Comparison of ENCODE assay signal across 8 cellular contexts in genomic region chr19:38402623-38402966, GRCh38. TPM values are rescaled to one million over a fixed set of nuclear protein-coding genes. Genes with fewer than 3 reads are reported as not detected.
DNase-seq lines count a peak whose midpoint lies in the region; ATAC-seq, FAIRE-seq and TF ChIP-seq lines count a peak whose summit lies in the region.

No MANE protein-coding gene starts in this region.

- DNase-seq in DND-41, result no peak
- DNase-seq in choroid plexus epithelial cell (ENCODE audit: low read depth), result no peak
- no peak for DNase-seq in neural progenitor cell (ENCODE audit: low spot score)
- no peak for DNase-seq in GM12892 (ENCODE audit: insufficient read length)
- no peak for DNase-seq in UCSD-AML1 (lab: John Stamatoyannopoulos, UW; ENCODE audit: unreplicated experiment)

- peaks cover 3% of the 10 kb centered on the region for H3K36me3 Mint-ChIP-seq in neural progenitor cell

- H4K20me1 ChIP-seq in DND-41 (ENCODE audit: insufficient read depth, low read length), result no peaks in the 10 kb centered on the region
- H4K20me1 ChIP-seq in neural progenitor cell (ENCODE audit: low read depth), result no peaks in the 10 kb centered on the region

- H3K4me2 ChIP-seq in DND-41 (ENCODE audit: insufficient read depth, low read length) (peak overlapping the region; percentile 84), neural progenitor cell (peak overlapping the region; percentile 63)

- no peak for ATAC-seq in DND-41 (ENCODE audit: insufficient read depth, low read depth)
- ATAC-seq in HG02840 (IDR thresholded peaks at IDR 0.05; ENCODE audit: low FRiP score, unreplicated experiment), result no peak
- ATAC-seq in GM21447 (IDR thresholded peaks at IDR 0.05; ENCODE audit: unreplicated experiment), result no peak

- H2AFZ ChIP-seq in DND-41 (ENCODE audit: low read depth, low read length) (peak overlapping the region; percentile 87), neural progenitor cell (replicated peaks) (peak overlapping the region; percentile 52)

- peak overlapping the region; percentile 21 to 60; a peak in 3 of 4 replicates for H3K4me3 ChIP-seq in DND-41 (ENCODE audit: low read depth in 1 of 2, low read length in 2 of 2)
- H3K4me3 ChIP-seq in HUES48 (ENCODE audit: low read depth, low read length), result peak overlapping the region; percentile 54
- peak overlapping the region; percentile 52 for H3K4me3 ChIP-seq in choroid plexus epithelial cell (ENCODE audit: low read depth, low read length)
- peak overlapping the region; percentile 34 for H3K4me3 ChIP-seq in neural progenitor cell

- H3K9me3 Mint-ChIP-seq in neural progenitor cell, result no peaks in the 10 kb centered on the region

- H3K4me1 ChIP-seq in DND-41 (ENCODE audit: insufficient read depth, low read length) (peaks cover 20% of the 10 kb centered on the region), HUES48 (ENCODE audit: control insufficient read depth, insufficient read depth, low read length) (no peaks in the 10 kb centered on the region), neural progenitor cell (no peaks in the 10 kb centered on the region)

- peaks cover 10% of the 10 kb centered on the region for H3F3A ChIP-seq in neural progenitor cell (ENCODE audit: low read depth)

- H3K27ac ChIP-seq in DND-41 (ENCODE audit: low read length) (peak overlapping the region; percentile 61), HUES48 (ENCODE audit: low read depth, low read length) (no peak overlapping the region), neural progenitor cell (no peak overlapping the region)

- FAIRE-seq in GM12892 (lab: Jason Lieb, UNC), result no peak

- H3K27me3 ChIP-seq in DND-41 (ENCODE audit: insufficient read depth, low read length, poor library complexity), result no peaks in the 10 kb centered on the region
- peaks cover 40% of the 10 kb centered on the region for H3K27me3 ChIP-seq in HUES48 (ENCODE audit: control insufficient read depth, insufficient read depth, low read length)
- H3K27me3 ChIP-seq in neural progenitor cell, result peaks cover 44% of the 10 kb centered on the region

- H3K4me3 Mint-ChIP-seq in neural progenitor cell, result peak overlapping the region; percentile 89

- H3K9ac ChIP-seq in DND-41 (ENCODE audit: low read depth, low read length) (peak overlapping the region; percentile 58), HUES48 (ENCODE audit: low read depth, low read length) (no peak overlapping the region), neural progenitor cell (no peak overlapping the region)

- H3K27ac Mint-ChIP-seq in neural progenitor cell, result no peak overlapping the region

- H3K36me3 ChIP-seq in DND-41 (ENCODE audit: insufficient read depth, low read length) (peaks cover 19% of the 10 kb centered on the region), HUES48 (ENCODE audit: control insufficient read depth, insufficient read depth, low read length) (0 out of 2 replicates have a peak, but pooled peaks cover 7% of the 10 kb centered on the region), neural progenitor cell (no peaks in the 10 kb centered on the region)

- H3K4me1 Mint-ChIP-seq in neural progenitor cell, result peaks cover 3% of the 10 kb centered on the region

- peaks cover 11% of the 10 kb centered on the region for H3K27me3 Mint-ChIP-seq in neural progenitor cell (ENCODE audit: insufficient read depth, low read depth)

- TF ChIP-seq CTCF in DND-41 (IDR thresholded peaks at IDR 0.05; ENCODE audit: borderline replicate concordance, extremely low read depth, low read length, poor library complexity, severe bottlenecking) (no peak), choroid plexus epithelial cell (conservative IDR thresholded peaks at IDR 0.05; ENCODE audit: low read depth, low read length) (no peak), neural progenitor cell (IDR thresholded peaks at IDR 0.05) (no peak)

- H3K9me3 ChIP-seq in DND-41 (ENCODE audit: insufficient read depth, low read length, severe bottlenecking) (no peaks in the 10 kb centered on the region), HUES48 (ENCODE audit: control insufficient read depth, insufficient read depth, low read length) (no peaks in the 10 kb centered on the region), neural progenitor cell (ENCODE audit: low read depth) (no peaks in the 10 kb centered on the region)

- H3K79me2 ChIP-seq in DND-41 (ENCODE audit: insufficient read depth, low read length) (peaks cover 10% of the 10 kb centered on the region; the same call in 1 of the 2 replicates), neural progenitor cell (ENCODE audit: low read depth) (no peaks in the 10 kb centered on the region)

- TF ChIP-seq POLR2A in GM12892 (IDR thresholded peaks at IDR 0.05; ENCODE audit: low read depth, low read length), result no peak

RNA-seq across cellular contexts. Expression of gene FAM98C, which starts 0.3 kb away (rescaled TPM):
- 3.5 and 13.2 TPM in 2 replicates for total RNA-seq in neural progenitor cell (ENCODE audit: low replicate concordance)
- 13.8 TPM for polyA plus RNA-seq in GM12892 (2012; ENCODE audit: missing spikeins)

RNA-seq across cellular contexts. Expression of gene SPRED3, which starts 14.1 kb away (rescaled TPM):
- total RNA-seq in neural progenitor cell (ENCODE audit: low replicate concordance), result 0.99 and 4.6 TPM in 2 replicates
- 0.42 TPM for polyA plus RNA-seq in GM12892 (2012; ENCODE audit: missing spikeins)

RNA-seq across cellular contexts. Expression of gene GGN, which starts 14.8 kb away (rescaled TPM):
- total RNA-seq in neural progenitor cell (ENCODE audit: low replicate concordance), result 1.0 TPM in 1 of 2 replicates, not detected in the other
- not detected for polyA plus RNA-seq in GM12892 (2012; ENCODE audit: missing spikeins)

RNA-seq across cellular contexts. Expression of gene RASGRP4, which starts 23.4 kb away (rescaled TPM):
- total RNA-seq in neural progenitor cell (ENCODE audit: low replicate concordance), result 0.09 TPM in 1 of 2 replicates, not detected in the other
- polyA plus RNA-seq in GM12892 (2012; ENCODE audit: missing spikeins), result 1.5 TPM

RNA-seq across cellular contexts. Expression of gene PSMD8, which starts 28.2 kb away (rescaled TPM):
- total RNA-seq in neural progenitor cell (ENCODE audit: low replicate concordance), result 119 and 196 TPM in 2 replicates
- polyA plus RNA-seq in GM12892 (2012; ENCODE audit: missing spikeins), result 151 TPM
